20 cellular contexts compared by ENCODE assay signal in the genomic region with DNA sequence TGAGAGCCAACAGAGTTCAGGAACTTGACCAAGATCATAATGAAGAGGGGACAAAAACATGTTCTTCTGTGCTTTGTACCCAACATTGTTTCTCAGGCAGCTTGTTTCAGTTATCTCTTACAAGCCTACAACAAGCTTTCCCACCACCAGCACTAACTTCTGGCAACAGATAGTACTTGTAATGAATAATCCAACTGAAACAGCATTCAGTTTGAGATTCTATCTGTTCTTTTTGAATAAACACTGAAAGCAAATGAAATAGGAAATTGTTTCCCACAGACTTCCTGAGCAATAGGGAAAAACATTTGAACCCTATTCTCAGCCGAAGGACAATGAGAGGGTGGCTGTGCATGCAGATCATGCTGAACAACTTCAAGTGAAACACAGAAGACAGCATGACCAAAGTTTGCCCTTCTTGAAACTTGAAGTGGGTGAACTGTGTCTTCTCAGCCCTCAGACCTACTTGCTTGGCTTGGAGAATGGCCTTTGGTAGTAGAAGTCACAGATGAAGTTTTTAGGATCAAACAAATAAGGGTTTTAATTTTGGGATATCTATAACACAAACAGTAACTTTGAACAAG. TPM values are rescaled to one million over a fixed set of nuclear protein-coding genes. Genes with fewer than 3 reads are reported as not detected.
DNase-seq lines count a peak whose midpoint lies in the region; ATAC-seq and TF ChIP-seq lines count a peak whose summit lies in the region.
"Had no signal": no experiment of that assay in that cellular context is flagged by ENCODE, and none has a peak within 500 bp of the region (broad histone marks: within the 10 kb centered on the region; RNA-seq: fewer than 3 reads in every experiment).

No MANE protein-coding gene starts in this region.

- H3K27ac Mint-ChIP-seq in stimulated activated effector memory CD8-positive, alpha-beta T cell treated with anti-CD3 and anti-CD28 coated beads, Interleukin-12 subunit alpha, Interleukin-12 subunit beta, amount 100 ng/mL, for 72 hours = no peak overlapping the region
- H3K27ac Mint-ChIP-seq: CD4-positive, alpha-beta T cell had no signal

- peak; percentile 87 for ATAC-seq in GM19438 (IDR thresholded peaks at IDR 0.05; ENCODE audit: low read depth, unreplicated experiment)
- ATAC-seq in Right ventricle myocardium superior (ENCODE audit: poor library complexity) = no peak
- ATAC-seq in stimulated activated effector memory CD8-positive, alpha-beta T cell treated with anti-CD3 and anti-CD28 coated beads, Interleukin-12 subunit alpha, Interleukin-12 subunit beta, amount 100 ng/mL, for 72 hours = no peak
- ATAC-seq: A549 had no signal

- DNase-seq in OCI-M1 (lab: John Stamatoyannopoulos, UW) (peak; percentile 33), epithelial cell of proximal tubule (ENCODE audit: low read depth) (peak; percentile 92), pulmonary artery endothelial cell (ENCODE audit: low read depth, low spot score) (peak; percentile 1), NCI-H146 treated with DMSO at 0.1 percent for 48 hours (lab: John Stamatoyannopoulos, UW; ENCODE audit: unreplicated experiment) (no peak), Right ventricle myocardium superior (no peak)
- no peak for DNase-seq in stimulated activated effector memory CD8-positive, alpha-beta T cell treated with anti-CD3 and anti-CD28 coated beads, Interleukin-12 subunit alpha, Interleukin-12 subunit beta, amount 100 ng/mL, for 72 hours (ENCODE audit: low spot score in 2 of 2)
- DNase-seq: Caco-2; CD4-positive, alpha-beta T cell; DMS153; GDM1; IMR-90; NCI-H1436; NCI-H2029 treated with DMSO at 0.1 percent for 48 hours; NCI-H2171 treated with DMSO at 0.1 percent for 48 hours; NCI-H446 treated with DMSO at 0.1 percent for 48 hours; NCI-H748 treated with DMSO at 0.1 percent for 48 hours; PC-9; SJCRH30 had no signal

- H3K9me3 Mint-ChIP-seq in stimulated activated effector memory CD8-positive, alpha-beta T cell treated with anti-CD3 and anti-CD28 coated beads, Interleukin-12 subunit alpha, Interleukin-12 subunit beta, amount 100 ng/mL, for 72 hours = no peaks in the 10 kb centered on the region
- H3K9me3 Mint-ChIP-seq: CD4-positive, alpha-beta T cell had no signal

- no peaks in the 10 kb centered on the region for H3K4me1 Mint-ChIP-seq in stimulated activated effector memory CD8-positive, alpha-beta T cell treated with anti-CD3 and anti-CD28 coated beads, Interleukin-12 subunit alpha, Interleukin-12 subunit beta, amount 100 ng/mL, for 72 hours

- no peak overlapping the region for H3K4me3 ChIP-seq in epithelial cell of proximal tubule (ENCODE audit: low read depth, low read length)
- H3K4me3 ChIP-seq: A549, PC-9, SJCRH30 had no signal

- H3K36me3 Mint-ChIP-seq in stimulated activated effector memory CD8-positive, alpha-beta T cell treated with anti-CD3 and anti-CD28 coated beads, Interleukin-12 subunit alpha, Interleukin-12 subunit beta, amount 100 ng/mL, for 72 hours = no peaks in the 10 kb centered on the region

- TF ChIP-seq CTCF in epithelial cell of proximal tubule (conservative IDR thresholded peaks at IDR 0.05; ENCODE audit: low read depth, low read length) = no peak

- H3K4me3 Mint-ChIP-seq in stimulated activated effector memory CD8-positive, alpha-beta T cell treated with anti-CD3 and anti-CD28 coated beads, Interleukin-12 subunit alpha, Interleukin-12 subunit beta, amount 100 ng/mL, for 72 hours = no peak overlapping the region
- H3K4me3 Mint-ChIP-seq: CD4-positive, alpha-beta T cell had no signal

- intact Hi-C loops in Right ventricle myocardium superior (cut with DNase I) = no loop called here

RNA-seq across cellular contexts. Expression of gene HOOK1, which starts 11.2 kb away (rescaled TPM):
- 3.6 and 4.2 TPM in 2 replicates for total RNA-seq in epithelial cell of proximal tubule
- not detected in 2 replicates for total RNA-seq in pulmonary artery endothelial cell
- total RNA-seq in Right ventricle myocardium superior = 6.3 TPM
- total RNA-seq: IMR-90 had no signal

Comparison
In these comparisons a context has a peak if more than half of its experiments do, and no peak if none do; other contexts are left out.
1. DNase-seq: peak in OCI-M1 (single experiment), epithelial cell of proximal tubule (single experiment) and pulmonary artery endothelial cell (single experiment); none in NCI-H146 treated with DMSO at 0.1 percent for 48 hours (single experiment), Right ventricle myocardium superior (single experiment) and stimulated activated effector memory CD8-positive, alpha-beta T cell treated with anti-CD3 and anti-CD28 coated beads, Interleukin-12 subunit alpha, Interleukin-12 subunit beta, amount 100 ng/mL, for 72 hours (0 of 2).